ENCODE assay signal across 10 cellular contexts in the genomic region with DNA sequence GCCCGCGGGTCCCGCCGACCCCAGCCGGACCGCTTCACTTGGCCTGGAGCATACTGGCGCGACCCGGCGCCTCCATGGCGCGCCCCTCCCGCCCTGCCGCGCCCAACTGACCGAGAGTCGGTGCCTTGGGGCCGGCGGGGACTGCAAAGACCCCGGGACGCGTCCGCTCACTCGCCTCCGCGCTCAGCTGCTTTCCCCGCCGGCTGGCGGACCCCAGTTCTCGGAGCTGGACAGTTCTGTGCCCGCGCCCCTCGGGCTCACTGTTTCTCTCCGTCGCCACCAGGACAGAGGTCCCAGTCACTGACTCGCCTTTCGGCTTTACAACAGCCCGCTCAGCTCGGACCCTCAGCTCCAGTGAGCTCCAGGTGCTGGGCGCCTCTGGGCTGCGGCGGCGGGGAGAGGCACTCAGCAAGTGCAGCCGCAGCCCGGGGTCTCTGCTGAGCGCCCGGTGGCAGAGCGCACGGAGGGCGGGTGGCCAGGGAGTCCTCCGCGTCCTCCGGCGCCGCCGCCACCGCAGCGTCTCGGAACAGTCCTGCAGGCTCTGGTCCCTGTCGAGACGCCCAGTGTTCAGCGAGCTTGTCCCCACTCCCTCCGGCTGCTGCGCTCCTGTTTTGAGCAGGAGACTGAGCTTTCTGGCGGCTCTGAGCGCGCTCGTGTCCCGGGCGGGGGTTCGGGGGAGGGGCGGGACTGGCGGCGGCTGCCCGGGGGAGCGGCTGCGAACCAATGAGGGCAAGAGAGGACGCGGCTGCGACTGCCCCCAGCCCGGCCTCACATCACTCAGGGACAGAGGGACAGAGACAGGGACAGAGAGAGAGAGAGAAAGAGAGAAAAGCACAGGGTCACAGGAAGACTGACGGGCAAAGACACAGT. TPM values are rescaled to one million over a fixed set of nuclear protein-coding genes. Genes with fewer than 3 reads are reported as not detected.
DNase-seq lines count a peak whose midpoint lies in the region; ATAC-seq, FAIRE-seq and TF ChIP-seq lines count a peak whose summit lies in the region.
"Had no signal": no experiment of that assay in that cellular context is flagged by ENCODE, and none has a peak within 500 bp of the region (broad histone marks: within the 10 kb centered on the region; RNA-seq: fewer than 3 reads in every experiment).

A gene (minus strand): TSS at position 637 of the 870 bp plus-strand sequence. CDS start 638 bp downstream, outside the sequence.

- peaks cover 14 to 52% (median 40%) of the 10 kb centered on the region in 5 donors for H3K27me3 ChIP-seq in subcutaneous abdominal adipose tissue (ENCODE audit: control insufficient read depth in 5 of 5, insufficient read depth in 4 of 5, low read length in 5 of 5)

- H3K27ac Mint-ChIP-seq in brain = peak within 1 kb of the TSS in 1 of 5 experiments; percentile 16

- peaks cover 63% of the 10 kb centered on the region for H3K27me3 Mint-ChIP-seq in brain

- no peak for TF ChIP-seq CTCF in brain (conservative IDR thresholded peaks at IDR 0.05)

- peak; percentile 31 for DNase-seq in NCI-H1105 treated with DMSO at 0.1 percent for 48 hours (lab: John Stamatoyannopoulos, UW)
- no peak for DNase-seq in NCI-H1105 (lab: John Stamatoyannopoulos, UW)
- peak; percentile 76 to 81 for DNase-seq in left colon
- DNase-seq in RCC 7860 (ENCODE audit: low spot score) = no peak
- no peak for DNase-seq in AML-193 (lab: John Stamatoyannopoulos, UW)
- DNase-seq in cerebellar nuclear complex (lab: John Stamatoyannopoulos, UW) = no peak

- peaks cover 0 to 28% (median 22%) of the 10 kb centered on the region in 5 donors for H3K4me1 ChIP-seq in subcutaneous abdominal adipose tissue (ENCODE audit: control insufficient read depth in 5 of 5, insufficient read depth in 5 of 5, low read length in 5 of 5)

- intact Hi-C loops in left colon (cut with DNase I, micrococcal nuclease) = no loop called here

- peaks cover 5 to 13% (median 7%) of the 10 kb centered on the region in 5 donors for H3K36me3 ChIP-seq in subcutaneous abdominal adipose tissue (ENCODE audit: control insufficient read depth in 5 of 5, insufficient read depth in 5 of 5, low read length in 5 of 5)

- H3K27ac ChIP-seq in subcutaneous abdominal adipose tissue (ENCODE audit: low read depth, low read length) = no peak within 1 kb of the TSS

- H3K4me3 Mint-ChIP-seq in brain = peak within 1 kb of the TSS; percentile 79 to 86 (median 81)

- no peak for FAIRE-seq in RCC 7860 (lab: Jason Lieb, UNC)
- FAIRE-seq: A204.1 had no signal

- peaks cover 14% of the 10 kb centered on the region for H3K4me1 Mint-ChIP-seq in brain

- H3K9me3 ChIP-seq in subcutaneous abdominal adipose tissue (ENCODE audit: control insufficient read depth in 5 of 5, low read length in 5 of 5) = peaks cover 0 to 5% (median 0%) of the 10 kb centered on the region in 5 donors

- H3K4me3 ChIP-seq in subcutaneous abdominal adipose tissue (ENCODE audit: low read depth in 1 of 5, low read length in 5 of 5) = peak within 1 kb of the TSS in 4 of 5 donors; percentile 47 to 64 (median 56)

- H3K9ac ChIP-seq in subcutaneous abdominal adipose tissue (ENCODE audit: low read length in 5 of 5) = no peak within 1 kb of the TSS

- no peaks in the 10 kb centered on the region for H3K9me3 Mint-ChIP-seq in brain

- ATAC-seq in left colon = peak; percentile 67

- H3K36me3 Mint-ChIP-seq in brain = peaks cover 13% of the 10 kb centered on the region

RNA-seq across cellular contexts. Expression of the gene that starts here (rescaled TPM):
- 1.8 TPM for polyA plus RNA-seq in brain (ENCODE audit: insufficient read depth, low read depth, low replicate concordance)
- total RNA-seq in left colon = 10 to 100 TPM; 17.7 to 23.5 TPM
- total RNA-seq: activated CD8-positive, alpha-beta memory T cell treated with anti-CD3 and anti-CD28 coated beads for 36 hours had no signal

Comparison
In these comparisons a context has a peak if more than half of its experiments do, and no peak if none do; other contexts are left out.
1. DNase-seq: peak in NCI-H1105 treated with DMSO at 0.1 percent for 48 hours (single experiment) and left colon (2 of 2); none in NCI-H1105 (single experiment), RCC 7860 (single experiment), AML-193 (0 of 2) and cerebellar nuclear complex (0 of 2).